In the genomic region with DNA sequence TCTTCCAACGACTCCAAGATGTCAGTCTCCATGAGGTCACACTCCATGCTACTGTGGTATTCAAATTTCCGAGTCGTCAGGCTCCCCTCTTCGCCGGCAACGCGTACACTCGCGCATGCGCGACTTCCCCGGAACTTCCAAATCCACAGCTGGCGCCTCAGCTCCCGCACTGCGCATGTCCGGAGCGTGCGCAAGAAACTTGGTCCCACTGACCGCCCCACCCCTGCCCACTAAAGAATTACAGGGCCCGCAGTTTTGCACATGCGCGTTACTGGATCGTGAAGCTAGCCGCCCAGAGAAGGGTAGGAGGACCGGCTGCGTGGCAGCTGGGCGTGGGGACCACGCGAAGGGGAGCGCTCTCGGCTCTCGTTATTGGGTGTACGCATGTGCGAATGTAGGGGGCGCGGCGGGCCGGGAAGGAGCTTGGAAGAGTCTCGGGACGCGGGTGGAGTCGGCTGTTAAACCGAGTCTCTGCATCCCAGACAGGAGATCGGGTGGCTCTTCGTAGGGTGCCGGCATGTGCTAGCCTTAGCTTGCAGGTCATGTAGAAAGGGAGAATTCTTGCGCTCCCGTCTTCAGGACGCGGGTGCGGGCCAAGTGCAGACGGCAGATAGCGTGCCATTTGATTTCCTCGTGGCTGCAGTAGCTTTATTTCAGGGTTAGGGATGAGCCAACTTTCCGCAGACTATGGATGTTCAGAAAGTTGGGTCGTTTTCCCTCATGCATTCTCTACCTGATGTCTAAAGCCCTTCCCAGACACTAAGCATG, we compare ENCODE assay signal across 8 cellular contexts. TPM values are rescaled to one million over a fixed set of nuclear protein-coding genes. Genes with fewer than 3 reads are reported as not detected.
A peak's percentile ranks its signal among the peaks of the same experiment; 100 is the strongest.
DNase-seq lines count a peak whose midpoint lies in the region; TF ChIP-seq lines count a peak whose summit lies in the region.

A gene (minus strand): TSS at position 125 of the 768 bp plus-strand sequence. CDS start 78 bp downstream, at position 47.

- H3K4me1 ChIP-seq in neuron (ENCODE audit: insufficient read depth, low read length) (peaks cover 8% of the 10 kb centered on the region), subcutaneous abdominal adipose tissue (ENCODE audit: control insufficient read depth in 5 of 5, insufficient read depth in 5 of 5, low read length in 5 of 5) (peaks cover 5 to 28% (median 21%) of the 10 kb centered on the region in 5 donors)

- H3K36me3 ChIP-seq in neuron (ENCODE audit: insufficient read depth, low read length) (peaks cover 5% of the 10 kb centered on the region), subcutaneous abdominal adipose tissue (ENCODE audit: control insufficient read depth in 5 of 5, insufficient read depth in 5 of 5, low read length in 5 of 5) (peaks cover 0 to 6% (median 4%) of the 10 kb centered on the region in 5 donors)

- peak within 1 kb of the TSS; percentile 83 for H2AFZ ChIP-seq in neuron (ENCODE audit: low read depth, low read length)

- DNase-seq in GM04503 (ENCODE audit: low read depth) (peak; percentile 92), HEK293T (ENCODE audit: extremely low spot score) (peak; percentile 97), MV-4-11 (lab: John Stamatoyannopoulos, UW) (peak; percentile 98), SK-MEL-5 (ENCODE audit: low read depth, low spot score) (peak; percentile 100), foreskin melanocyte (peak; percentile 98)
- DNase-seq in activated naive CD4-positive, alpha-beta T cell treated with Interleukin-2 at 50 U/mL for 16 hours: peak; percentile 99

- peak within 1 kb of the TSS; percentile 86 for H3K27ac ChIP-seq in subcutaneous abdominal adipose tissue (ENCODE audit: low read depth, low read length)

- no peaks in the 10 kb centered on the region for H3K27me3 ChIP-seq in neuron (ENCODE audit: insufficient read depth, low read length)
- no peaks in the 10 kb centered on the region for H3K27me3 ChIP-seq in subcutaneous abdominal adipose tissue (ENCODE audit: control insufficient read depth in 5 of 5, insufficient read depth in 4 of 5, low read length in 5 of 5)

- H3K4me3 ChIP-seq in neuron (ENCODE audit: low read length): peak within 1 kb of the TSS; percentile 66
- peak within 1 kb of the TSS; percentile 93 to 99 (median 96) for H3K4me3 ChIP-seq in subcutaneous abdominal adipose tissue (ENCODE audit: low read depth in 1 of 5, low read length in 5 of 5)

- H3K9me3 ChIP-seq in neuron (ENCODE audit: low read length) (no peaks in the 10 kb centered on the region), subcutaneous abdominal adipose tissue (ENCODE audit: control insufficient read depth in 5 of 5, low read length in 5 of 5) (no peaks in the 10 kb centered on the region)

- peak within 1 kb of the TSS; percentile 81 to 97 (median 95) for H3K9ac ChIP-seq in subcutaneous abdominal adipose tissue (ENCODE audit: low read length in 5 of 5)

- in situ Hi-C loops in SK-MEL-5 (cut with HindIII; ENCODE audit: low pct_unique_long_range_greater_than_20kb, low sequenced_read_pairs): no loop called here

- POLR2A ChIA-PET in HEK293T (lab: Yijun Ruan, JAX): interaction anchor here (0.8 to 2.0 kb wide), 7 partner anchors 9 to 45 kb away, joined by 3 to 7 read pairs (median 4); no protein-coding TSS in a partner anchor

- CTCF ChIA-PET in HEK293T (lab: Yijun Ruan, JAX): no interaction called here

TF ChIP-seq in HEK293T, 16 proteins besides CTCF, POLR2A, EP300 and RAD21:
- TF ChIP-seq, protein P1, sequence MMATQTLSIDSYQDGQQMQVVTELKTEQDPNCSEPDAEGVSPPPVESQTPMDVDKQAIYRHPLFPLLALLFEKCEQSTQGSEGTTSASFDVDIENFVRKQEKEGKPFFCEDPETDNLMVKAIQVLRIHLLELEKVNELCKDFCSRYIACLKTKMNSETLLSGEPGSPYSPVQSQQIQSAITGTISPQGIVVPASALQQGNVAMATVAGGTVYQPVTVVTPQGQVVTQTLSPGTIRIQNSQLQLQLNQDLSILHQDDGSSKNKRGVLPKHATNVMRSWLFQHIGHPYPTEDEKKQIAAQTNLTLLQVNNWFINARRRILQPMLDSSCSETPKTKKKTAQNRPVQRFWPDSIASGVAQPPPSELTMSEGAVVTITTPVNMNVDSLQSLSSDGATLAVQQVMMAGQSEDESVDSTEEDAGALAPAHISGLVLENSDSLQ (IDR thresholded peaks at IDR 0.05): peak; percentile 50
- TF ChIP-seq TARDBP (IDR thresholded peaks at IDR 0.05) (peak; percentile 93), HDGF (IDR thresholded peaks at IDR 0.05; ENCODE audit: borderline replicate concordance) (no peak), NFRKB (IDR thresholded peaks at IDR 0.05) (no peak), BHLHE40 (IDR thresholded peaks at IDR 0.05; ENCODE audit: borderline replicate concordance) (no peak), L3MBTL2 (conservative IDR thresholded peaks at IDR 0.05) (peak; percentile 98)
TF ChIP-seq in HEK293T: peak in this region for 3.

RNA-seq across cellular contexts. Expression of the gene that starts here (rescaled TPM):
- 27.1 and 30.5 TPM in 2 replicates for total RNA-seq in SK-MEL-5 (2014; rRNA removed; shearing (Covaris generic))
- polyA plus RNA-seq in SK-MEL-5 (2015; cell fraction: cytosol; rRNA removed): 59.6 and 67.3 TPM in 2 replicates
- polyA plus RNA-seq in SK-MEL-5 (2015; cell fraction: nucleus; rRNA removed): 56.3 and 202 TPM in 2 replicates

Comparison
In these comparisons a context has a peak if more than half of its experiments do, and no peak if none do; other contexts are left out.
1. Peak in every context shown above with its lines: DNase-seq, H3K4me3 ChIP-seq and H3K27ac ChIP-seq.